ENCODE assay signal across 7 cellular contexts in genomic region chr3:84573962-84574361, GRCh38.
"Had no signal": no experiment of that assay in that cellular context is flagged by ENCODE, and none has a peak within 500 bp of the region (broad histone marks: within the 10 kb centered on the region; RNA-seq: fewer than 3 reads in every experiment).

No MANE protein-coding gene starts in this region.

- H3K4me2 ChIP-seq: KMS-11 had no signal

- DNase-seq: IMR-90, KBM-7, KG1 had no signal

- H3K4me3 ChIP-seq: K562 had no signal

- H3K27ac ChIP-seq: HL-60, KMS-11 had no signal

- ATAC-seq: K562 had no signal

- FAIRE-seq: HTR-8/SVneo, K562 had no signal

- H3K9ac ChIP-seq: KMS-11 had no signal
